Comparison of ENCODE assay signal across 18 cellular contexts in the genomic region with DNA sequence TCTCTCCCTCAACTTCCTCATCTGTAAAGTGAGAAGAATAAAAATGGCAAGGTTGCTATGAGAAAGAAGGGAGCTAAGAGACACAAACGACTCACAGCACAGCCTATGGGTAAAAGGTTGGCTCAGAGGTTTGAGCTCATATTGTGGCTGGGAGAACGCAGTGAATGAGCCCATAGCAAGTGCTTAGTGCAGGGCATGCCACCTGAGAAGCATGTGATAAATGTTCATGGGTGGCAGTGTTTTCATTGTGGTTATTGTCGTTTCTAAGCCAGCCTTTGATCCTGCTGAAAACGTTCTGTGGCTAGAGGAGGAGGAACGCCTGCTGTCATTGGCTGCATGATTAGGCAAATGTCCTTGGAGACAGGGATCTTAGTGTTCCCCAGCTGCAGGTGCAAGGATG.
"Had no signal": no experiment of that assay in that cellular context is flagged by ENCODE, and none has a peak within 500 bp of the region (broad histone marks: within the 10 kb centered on the region; RNA-seq: fewer than 3 reads in every experiment).

No MANE protein-coding gene starts in this region.

- H3K4me1 ChIP-seq: ascending aorta, esophagus muscularis mucosa, pancreas, right atrium auricular region, stomach had no signal

- DNase-seq: activated CD4-positive, alpha-beta memory T cell treated with anti-CD3 and anti-CD28 coated beads, Interleukin-2, amount 10 ng/mL, durations not matched to agents 7 days and 5 days; activated CD4-positive, alpha-beta T cell treated with anti-CD3 and anti-CD28 coated beads for 36 hours; activated gamma-delta T cell treated with Interleukin-2 at 50 U/mL for 16 hours; activated T-cell treated with anti-CD3 and anti-CD28 coated beads, Interleukin-2, amount 50 U/mL, for 48 hours; head of caudate nucleus; left ventricle myocardium superior; mesendoderm; pancreas; stomach; T1000; WERI-Rb-1 had no signal

- H3K36me3 ChIP-seq: ascending aorta, esophagus muscularis mucosa, pancreas, right atrium auricular region, stomach, thoracic aorta, WERI-Rb-1 had no signal

- FAIRE-seq: islet of Langerhans, pancreas, urothelium cell line had no signal

- H3K4me3 ChIP-seq: ascending aorta, esophagus muscularis mucosa, pancreas, right atrium auricular region, skin epidermis, stomach, thoracic aorta had no signal

- H3K9me3 ChIP-seq: ascending aorta, pancreas, right atrium auricular region, thoracic aorta had no signal

- H3K27ac ChIP-seq: ascending aorta, esophagus muscularis mucosa, pancreas, right atrium auricular region, skin epidermis, stomach, thoracic aorta, WERI-Rb-1 had no signal

- H3K27me3 ChIP-seq: ascending aorta, pancreas, right atrium auricular region, stomach had no signal
